Comparison of ENCODE assay signal across 28 cellular contexts in the genomic region with DNA sequence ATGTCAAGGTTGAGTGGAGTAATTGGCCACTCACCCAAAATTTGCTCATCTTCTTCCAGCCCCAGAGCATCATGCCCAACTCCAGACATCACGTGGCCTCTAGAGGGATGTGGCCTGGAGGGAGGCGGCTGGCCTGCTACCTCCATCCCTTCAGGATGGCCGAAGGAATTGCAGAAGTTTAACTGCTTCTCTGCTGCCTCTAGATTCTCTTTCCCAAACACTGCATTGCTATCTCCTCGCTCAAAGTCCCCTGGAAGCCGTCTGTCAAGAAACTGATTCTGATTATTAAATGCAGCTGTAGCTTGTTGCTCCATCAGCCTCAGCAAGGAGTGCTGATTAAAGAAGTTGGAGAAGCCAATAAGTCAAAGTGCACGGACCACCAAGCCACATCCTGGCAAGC.
"Had no signal": no experiment of that assay in that cellular context is flagged by ENCODE, and none has a peak within 500 bp of the region (broad histone marks: within the 10 kb centered on the region; RNA-seq: fewer than 3 reads in every experiment).

No MANE protein-coding gene starts in this region.

- H3K27ac Mint-ChIP-seq: activated CD8-positive, alpha-beta memory T cell treated with anti-CD3 and anti-CD28 coated beads, Interleukin-2, amount 10 ng/mL, durations not matched to agents 7 days and 5 days; activated naive CD8-positive, alpha-beta T cell; activated T-helper 2 cell treated with anti-CD3 and anti-CD28 coated beads, Interferon-gamma antibody, Interleukin-2, Interleukin-4, amounts not matched to agents 10 μg/mL and 5 μg/mL and 100 μg/mL, durations not matched to agents 14 hours and 24 hours and 36 hours; dendritic cell treated with granulocyte-macrophage colony-stimulating factor and Interleukin-4, amounts not matched to agents 40 ng/mL and 50 ng/mL, for 4 days; memory B cell; nephron; progenitor cell of endocrine pancreas; stimulated activated naive CD8-positive, alpha-beta T cell treated with anti-CD3 and anti-CD28 coated beads, Interleukin-15, Interleukin-2, amounts not matched to agents 100 ng/mL and 50 ng/mL, for 24 hours; T-helper 17 cell had no signal

- H3K27me3 Mint-ChIP-seq: activated naive CD8-positive, alpha-beta T cell; dendritic cell treated with granulocyte-macrophage colony-stimulating factor and Interleukin-4, amounts not matched to agents 40 ng/mL and 50 ng/mL, for 4 days; memory B cell; progenitor cell of endocrine pancreas; T-helper 17 cell had no signal

- H3K9me3 ChIP-seq: esophagus muscularis mucosa, heart left ventricle, right lobe of liver, thoracic aorta had no signal

- DNase-seq: activated CD4-positive, alpha-beta T cell treated with anti-CD3 and anti-CD28 coated beads for 48 hours; activated CD4-positive, alpha-beta T cell treated with anti-CD3 and anti-CD28 coated beads, Interleukin-2, amount 50 U/mL, for 48 hours; activated CD8-positive, alpha-beta memory T cell treated with anti-CD3 and anti-CD28 coated beads, Interleukin-2, amount 10 ng/mL, durations not matched to agents 7 days and 5 days; activated T-cell treated with anti-CD3 and anti-CD28 coated beads, Interleukin-2, amount 50 U/mL, for 48 hours; anterior cingulate cortex; foreskin keratinocyte; heart left ventricle; hypothalamus; immature natural killer cell; kidney; left colon; right lobe of liver; stimulated activated CD4-positive, alpha-beta T cell treated with anti-CD3 and anti-CD28 coated beads, Interleukin-2, amount 100 ng/mL, for 48 hours; T-helper 17 cell; T1000; trophoblast cell; WERI-Rb-1 had no signal

- H3K36me3 Mint-ChIP-seq: activated naive CD8-positive, alpha-beta T cell had no signal

- H3K36me3 ChIP-seq: esophagus muscularis mucosa, right lobe of liver, thoracic aorta, WERI-Rb-1 had no signal

- H3K4me3 ChIP-seq: esophagus muscularis mucosa, heart left ventricle, right lobe of liver, thoracic aorta had no signal

- H3K27ac ChIP-seq: esophagus muscularis mucosa, foreskin keratinocyte, heart left ventricle, right lobe of liver, thoracic aorta, WERI-Rb-1 had no signal

- H3K9me3 Mint-ChIP-seq: central memory CD8-positive, alpha-beta T cell; dendritic cell treated with granulocyte-macrophage colony-stimulating factor and Interleukin-4, amounts not matched to agents 40 ng/mL and 50 ng/mL, for 4 days; immature natural killer cell; stimulated activated naive CD8-positive, alpha-beta T cell treated with anti-CD3 and anti-CD28 coated beads, Interleukin-15, Interleukin-2, amounts not matched to agents 100 ng/mL and 50 ng/mL, for 24 hours had no signal

- ATAC-seq: activated CD4-positive, CD25-positive, alpha-beta regulatory T cell treated with anti-CD3 and anti-CD28 coated beads, Interleukin-2, amount 50 U/mL, for 24 hours; activated CD8-positive, alpha-beta memory T cell treated with anti-CD3 and anti-CD28 coated beads, Interleukin-2, amount 10 ng/mL, durations not matched to agents 7 days and 5 days; foreskin keratinocyte; heart left ventricle; left colon; T-helper 17 cell had no signal

- H3K27me3 ChIP-seq: esophagus muscularis mucosa, foreskin keratinocyte, heart left ventricle, right lobe of liver had no signal

- H3K4me3 Mint-ChIP-seq: activated CD8-positive, alpha-beta memory T cell treated with anti-CD3 and anti-CD28 coated beads, Interleukin-2, amount 10 ng/mL, durations not matched to agents 7 days and 5 days; activated naive CD8-positive, alpha-beta T cell; central memory CD8-positive, alpha-beta T cell; dendritic cell treated with granulocyte-macrophage colony-stimulating factor and Interleukin-4, amounts not matched to agents 40 ng/mL and 50 ng/mL, for 4 days; immature natural killer cell; memory B cell; nephron; stimulated activated naive CD8-positive, alpha-beta T cell treated with anti-CD3 and anti-CD28 coated beads, Interleukin-15, Interleukin-2, amounts not matched to agents 100 ng/mL and 50 ng/mL, for 24 hours; T-helper 17 cell had no signal
